12 cellular contexts compared by ENCODE assay signal in genomic region chr19:4559569-4559968, GRCh38. TPM values are rescaled to one million over a fixed set of nuclear protein-coding genes. Genes with fewer than 3 reads are reported as not detected.
A peak's percentile ranks its signal among the peaks of the same experiment; 100 is the strongest.
DNase-seq lines count a peak whose midpoint lies in the region; ATAC-seq and TF ChIP-seq lines count a peak whose summit lies in the region.
"Had no signal": no experiment of that assay in that cellular context is flagged by ENCODE, and none has a peak within 500 bp of the region (broad histone marks: within the 10 kb centered on the region; RNA-seq: fewer than 3 reads in every experiment).

SEMA6B (minus strand) TSS chr19:4559684; CDS start chr19:4558457, 1,227 bp downstream.

- no peak for TF ChIP-seq CTCF in neutrophil (IDR thresholded peaks at IDR 0.05)

- intact Hi-C loops in Right ventricle myocardium superior (cut with DNase I) (no loop called here), aorta (cut with DNase I) (loop anchor here (5.0 kb wide), 1 partner anchor 78 kb away; the partner anchor contains the start of gene TNFAIP8L1 (in 2 of the 2))

- no peaks in the 10 kb centered on the region for H3K36me3 ChIP-seq in neutrophil
- no peaks in the 10 kb centered on the region for H3K36me3 ChIP-seq in aorta (ENCODE audit: control insufficient read depth in 1 of 2, insufficient read depth in 2 of 2, low read length in 1 of 2)

- H3K4me1 ChIP-seq in neutrophil (ENCODE audit: control insufficient read depth in 1 of 2, insufficient read depth in 1 of 2, low read depth in 1 of 2, low read length in 1 of 2), result peaks cover 70 to 73% of the 10 kb centered on the region in 2 experiments
- H3K4me1 ChIP-seq in aorta (ENCODE audit: control insufficient read depth in 1 of 2, insufficient read depth in 2 of 2, low read length in 2 of 2), result no peaks in the 10 kb centered on the region

- WGBS in aorta, 2 donors, result 72 to 76% methylated on average over 13 of the region's 13 CpGs

- H3K4me3 ChIP-seq in neutrophil (ENCODE audit: low read depth in 1 of 2, low read length in 1 of 2), result peak within 1 kb of the TSS; percentile 40 to 60
- H3K4me3 ChIP-seq in aorta (ENCODE audit: low read length in 2 of 2), result no peak within 1 kb of the TSS

- ATAC-seq in Right ventricle myocardium superior (ENCODE audit: poor library complexity) (peak; percentile 50), aorta (ENCODE audit: low FRiP score) (peak; percentile 36), HG02973 (IDR thresholded peaks at IDR 0.05; ENCODE audit: unreplicated experiment) (no peak), HG03442 (IDR thresholded peaks at IDR 0.05; ENCODE audit: unreplicated experiment) (no peak)
- ATAC-seq: stimulated activated naive CD8-positive, alpha-beta T cell treated with anti-CD3 and anti-CD28 coated beads, Interleukin-15, amount 100 ng/mL, for 72 hours had no signal

- H3K27ac ChIP-seq in neutrophil, result peak within 1 kb of the TSS; percentile 91
- H3K27ac ChIP-seq in aorta (ENCODE audit: low read depth in 1 of 2, low read length in 2 of 2), result no peak within 1 kb of the TSS

- no peaks in the 10 kb centered on the region for H3K9me3 ChIP-seq in neutrophil
- no peaks in the 10 kb centered on the region for H3K9me3 ChIP-seq in aorta (ENCODE audit: control insufficient read depth, low read length)

- no peaks in the 10 kb centered on the region for H3K27me3 ChIP-seq in neutrophil
- H3K27me3 ChIP-seq in aorta (ENCODE audit: control insufficient read depth in 1 of 2, insufficient read depth in 2 of 2, low read length in 1 of 2), result no peaks in the 10 kb centered on the region

- peak; percentile 27 to 44 for DNase-seq in NOMO-1 (lab: John Stamatoyannopoulos, UW; ENCODE audit: unreplicated experiment in 2 of 2)
- DNase-seq in NOMO-1 treated with DMSO at 0.1 percent for 48 hours (lab: John Stamatoyannopoulos, UW; ENCODE audit: unreplicated experiment), result no peak
- DNase-seq in Right ventricle myocardium superior, result peak; percentile 75
- DNase-seq in aorta, result no peak
- no peak for DNase-seq in stimulated activated CD4-positive, alpha-beta T cell treated with anti-CD3 and anti-CD28 coated beads, Interleukin-15, amount 100 ng/mL, for 24 hours
- DNase-seq: 8988T; activated CD4-positive, CD25-positive, alpha-beta regulatory T cell treated with anti-CD3 and anti-CD28 coated beads, Interleukin-2, amount 50 U/mL, for 72 hours; activated naive CD8-positive, alpha-beta T cell treated with anti-CD3 and anti-CD28 coated beads for 36 hours; stimulated activated naive CD8-positive, alpha-beta T cell treated with anti-CD3 and anti-CD28 coated beads, Interleukin-15, amount 100 ng/mL, for 72 hours had no signal

RNA-seq across cellular contexts. Expression of gene SEMA6B, which starts in this region (rescaled TPM):
- 15.0 TPM for total RNA-seq in Right ventricle myocardium superior
- total RNA-seq in aorta, result 10 to 100 TPM; 25.6 to 32.0 TPM
- polyA plus RNA-seq in aorta, result 1 to 10 TPM in 1 of 2 donors, under 1 TPM in 1; 0.43 to 1.5 TPM
- total RNA-seq: activated naive CD8-positive, alpha-beta T cell treated with anti-CD3 and anti-CD28 coated beads for 36 hours had no signal

Comparison
In these comparisons a context has a peak if more than half of its experiments do, and no peak if none do; other contexts are left out.
1. DNase-seq: peak in NOMO-1 (2 of 2) and Right ventricle myocardium superior (single experiment); none in NOMO-1 treated with DMSO at 0.1 percent for 48 hours (single experiment), aorta (0 of 2) and stimulated activated CD4-positive, alpha-beta T cell treated with anti-CD3 and anti-CD28 coated beads, Interleukin-15, amount 100 ng/mL, for 24 hours (single experiment).
2. ATAC-seq: peak in Right ventricle myocardium superior (single experiment) and aorta (single experiment); none in HG02973 (single experiment) and HG03442 (single experiment).
3. H3K4me3 ChIP-seq: peak in neutrophil (2 of 2); none in aorta (0 of 2).